ENCODE assay signal across 28 cellular contexts in the genomic region with DNA sequence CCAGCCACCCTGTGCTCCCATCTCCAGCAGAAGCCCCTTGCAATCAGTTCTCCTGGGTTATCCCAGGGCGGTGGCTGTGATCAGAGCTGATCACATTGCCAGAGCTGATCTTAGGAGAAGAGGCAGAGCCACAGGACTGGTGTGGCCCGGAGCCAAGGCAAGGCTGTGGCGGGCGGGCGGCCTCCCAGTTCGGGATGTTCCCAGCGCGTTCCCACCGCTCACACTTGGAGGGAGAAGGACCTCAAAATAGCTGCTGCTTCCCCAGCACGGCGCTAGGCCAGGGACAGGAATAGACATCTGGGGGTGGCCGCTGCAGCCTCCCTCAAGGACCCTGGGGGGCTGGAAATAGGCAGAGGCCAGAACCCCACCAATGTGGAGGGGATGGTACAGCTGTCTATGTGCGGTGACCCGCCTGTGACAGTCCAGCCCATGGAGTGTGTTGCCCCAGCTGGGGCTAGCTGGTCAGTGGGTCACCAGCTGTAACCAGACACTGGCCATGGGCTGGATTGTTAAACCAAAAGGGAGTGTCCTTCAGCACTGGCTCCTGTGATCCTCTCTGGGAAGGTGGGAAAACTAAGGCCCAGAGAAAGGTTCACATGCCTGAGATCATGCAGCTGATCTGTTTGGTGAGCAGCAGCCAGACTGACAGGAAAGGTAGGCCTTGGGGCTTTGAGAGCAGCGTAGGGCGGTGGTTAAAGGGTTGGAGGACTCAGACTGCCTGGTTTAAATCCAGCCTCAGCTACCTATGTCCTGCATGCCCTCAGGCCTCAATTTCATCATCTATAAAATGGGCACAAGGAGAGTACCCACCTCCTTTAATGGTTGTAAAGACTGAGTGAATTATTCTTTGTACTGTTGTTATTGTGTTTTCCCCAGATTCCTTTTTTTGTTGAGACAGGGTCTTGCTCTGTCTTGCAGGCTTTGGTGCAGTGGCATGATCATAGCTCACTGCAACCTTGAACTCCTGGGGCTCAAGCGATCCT. TPM values are rescaled to one million over a fixed set of nuclear protein-coding genes. Genes with fewer than 3 reads are reported as not detected.
A peak's percentile ranks its signal among the peaks of the same experiment; 100 is the strongest.
DNase-seq lines count a peak whose midpoint lies in the region; ATAC-seq and TF ChIP-seq lines count a peak whose summit lies in the region.
"Had no signal": no experiment of that assay in that cellular context is flagged by ENCODE, and none has a peak within 500 bp of the region (broad histone marks: within the 10 kb centered on the region; RNA-seq: fewer than 3 reads in every experiment).

No MANE protein-coding gene starts in this region.

- POLR2A ChIA-PET in WTC11 (lab: Charles Lee) = interaction anchor here (0.7 kb wide), 1 partner anchor 98 kb away, joined by 3 read pairs; a partner anchor contains a TSS
- POLR2A ChIA-PET in A673 (lab: Charles Lee; ENCODE audit: low non-redundant PET) = no interaction called here

- CTCF ChIA-PET in WTC11 (lab: Charles Lee) = interaction anchor here (0.6 to 2.4 kb wide), 5 partner anchors 40 to 383 kb away, joined by 4 to 15 read pairs (median 5); a partner anchor contains a TSS
- CTCF ChIA-PET in A673 (lab: Charles Lee) = no interaction called here

- H3K9me3 Mint-ChIP-seq in WTC11 = no peaks in the 10 kb centered on the region
- H3K9me3 Mint-ChIP-seq: activated CD4-positive, alpha-beta memory T cell treated with anti-CD3 and anti-CD28 coated beads for 36 hours; CD4-positive, alpha-beta T cell; H9; nephron progenitor cell had no signal

- H3K4me1 ChIP-seq in testis (peaks cover 18% of the 10 kb centered on the region), A673 (ENCODE audit: insufficient read depth, low read length, poor library complexity, severe bottlenecking) (no peaks in the 10 kb centered on the region)

- H3K4me3 Mint-ChIP-seq in WTC11 = no peak overlapping the region
- H3K4me3 Mint-ChIP-seq: activated CD4-positive, alpha-beta memory T cell treated with anti-CD3 and anti-CD28 coated beads for 36 hours; CD4-positive, alpha-beta T cell; H9; nephron progenitor cell had no signal

- peaks cover 7% of the 10 kb centered on the region for H3K27me3 Mint-ChIP-seq in WTC11 (ENCODE audit: low read depth)
- H3K27me3 Mint-ChIP-seq: activated CD4-positive, alpha-beta memory T cell treated with anti-CD3 and anti-CD28 coated beads for 36 hours had no signal

- H3K27ac ChIP-seq in testis (peak overlapping the region; percentile 71 to 87), A673 (ENCODE audit: low read depth, low read length, poor library complexity, severe bottlenecking) (no peak overlapping the region)
- H3K27ac ChIP-seq: epithelial cell of prostate, SK-N-MC had no signal

- no peak for TF ChIP-seq POLR2A in testis (IDR thresholded peaks at IDR 0.05)

- no peaks in the 10 kb centered on the region for H3K36me3 Mint-ChIP-seq in WTC11
- H3K36me3 Mint-ChIP-seq: activated CD4-positive, alpha-beta memory T cell treated with anti-CD3 and anti-CD28 coated beads for 36 hours had no signal

- H3K27ac Mint-ChIP-seq in WTC11 = peak overlapping the region; percentile 68; the same call in 1 of the 2 replicates
- H3K27ac Mint-ChIP-seq: activated CD4-positive, alpha-beta memory T cell treated with anti-CD3 and anti-CD28 coated beads for 36 hours; CD4-positive, alpha-beta T cell; nephron progenitor cell; progenitor cell of endocrine pancreas had no signal

- H3K27me3 ChIP-seq in testis (no peaks in the 10 kb centered on the region), A673 (replicated peaks; ENCODE audit: insufficient read depth, low read depth, low read length, poor library complexity) (no peaks in the 10 kb centered on the region)

- in situ Hi-C loops in GM13977 (cut with MboI; ENCODE audit: low pct_unique_long_range_greater_than_20kb, low sequenced_read_pairs, unreplicated experiment) = loop anchor here (10.0 to 25.0 kb wide), 2 partner anchors 126 to 373 kb away; a partner anchor contains a TSS

- TF ChIP-seq CTCF in WTC11 (IDR thresholded peaks at IDR 0.05) = no peak
- no peak for TF ChIP-seq CTCF in testis (IDR thresholded peaks at IDR 0.05)
- no peak for TF ChIP-seq CTCF in GM13977 (IDR thresholded peaks at IDR 0.05; ENCODE audit: extremely low read depth, insufficient read depth, missing control alignments)
- no peak for TF ChIP-seq CTCF in A673 (conservative IDR thresholded peaks at IDR 0.05; ENCODE audit: low read depth, low read length)

- no TSS peak for BruUV-seq in A673 (replicated peaks; lab: Mats Ljungman, UMichigan)

- WGBS in testis, 2 donors = 46 to 49% methylated on average over 15 to 17 of the region's 17 CpGs

- no peaks in the 10 kb centered on the region for H3K9me3 ChIP-seq in testis
- no peaks in the 10 kb centered on the region for H3K9me3 ChIP-seq in A673 (ENCODE audit: low read depth, low read length, poor library complexity, severe bottlenecking)

- peaks cover 7% of the 10 kb centered on the region for H3K4me1 Mint-ChIP-seq in WTC11
- H3K4me1 Mint-ChIP-seq: nephron progenitor cell had no signal

- DNase-seq in WTC11 (ENCODE audit: low spot score) (no peak), Right ventricle myocardium superior (peak; percentile 89), myocyte (ENCODE audit: low read depth) (peak; percentile 93), testis (peak; percentile 86), GM13977 (ENCODE audit: low spot score) (no peak), A673 (ENCODE audit: low spot score) (no peak)
- DNase-seq: activated CD4-positive, alpha-beta memory T cell treated with anti-CD3 and anti-CD28 coated beads for 36 hours; activated CD4-positive, CD25-positive, alpha-beta regulatory T cell; activated gamma-delta T cell treated with Interleukin-2 at 50 U/mL for 16 hours; CD4-positive, alpha-beta T cell; DMS153; foreskin melanocyte; GF-D8; H9; Kasumi-1; NCI-H2029 treated with DMSO at 0.1 percent for 48 hours; NCI-H446; nephron progenitor cell; stimulated activated CD4-positive, alpha-beta T cell treated with anti-CD3 and anti-CD28 coated beads, Interleukin-12 subunit alpha, Interleukin-12 subunit beta, amount 100 ng/mL, for 4 hours; T-helper 9 cell had no signal

- H3K4me3 ChIP-seq in testis = no peak overlapping the region
- H3K4me3 ChIP-seq in A673 (ENCODE audit: low read depth, low read length, poor library complexity, severe bottlenecking) = no peak overlapping the region
- H3K4me3 ChIP-seq: GM12878, SK-N-MC had no signal

- no peaks in the 10 kb centered on the region for H3K36me3 ChIP-seq in testis (ENCODE audit: low read depth, missing control alignments)
- no peaks in the 10 kb centered on the region for H3K36me3 ChIP-seq in A673 (ENCODE audit: insufficient read depth, low read length, poor library complexity, severe bottlenecking)

- ATAC-seq in WTC11 = no peak
- peak; percentile 89 for ATAC-seq in Right ventricle myocardium superior (ENCODE audit: poor library complexity)
- no peak for ATAC-seq in HG02623 (IDR thresholded peaks at IDR 0.05; ENCODE audit: unreplicated experiment)
- ATAC-seq in GM18498 (IDR thresholded peaks at IDR 0.05; ENCODE audit: unreplicated experiment) = no peak
- ATAC-seq: GM12878, Panc1 had no signal

- intact Hi-C loops in Right ventricle myocardium superior (cut with DNase I) (loop anchor here (10.0 kb wide), 1 partner anchor 506 kb away; no protein-coding TSS in a partner anchor), testis (cut with DNase I; ENCODE audit: low total_unique reads) (no loop called here), A673 (cut with micrococcal nuclease; ENCODE audit: unreplicated experiment) (no loop called here)

TF ChIP-seq in WTC11, 78 proteins besides CTCF, POLR2A, EP300 and RAD21:
- TF ChIP-seq ETV6 (CRISPR knock-in tag; IDR thresholded peaks at IDR 0.05) = no peak
- no peak for TF ChIP-seq CBFB (CRISPR knock-in tag; IDR thresholded peaks at IDR 0.05; ENCODE audit: low read depth)

RNA-seq across cellular contexts. Expression of a gene that starts 8.0 kb away (rescaled TPM):
- total RNA-seq in WTC11 (2021) (53.9 to 57.7 TPM (median 54.7 TPM) in 3 replicates), Right ventricle myocardium superior (40.9 TPM), myocyte (23.8 and 29.6 TPM in 2 replicates), testis (10 to 100 TPM; 36.7 to 37.8 TPM), A673 (2021) (41.0 and 42.4 TPM in 2 replicates)
- polyA plus RNA-seq in myocyte (2012) = 71.5 TPM
- polyA plus RNA-seq in testis (ENCODE audit: insufficient read depth, low read depth, low replicate concordance) = 28.1 TPM

RNA-seq across cellular contexts. Expression of a gene that starts 51.2 kb away (rescaled TPM):
- total RNA-seq in WTC11 (2021) (10.1 to 14.1 TPM (median 10.7 TPM) in 3 replicates), Right ventricle myocardium superior (6.5 TPM), myocyte (not detected in 2 replicates), testis (1 to 10 TPM; 2.4 to 3.9 TPM), A673 (2021) (1.2 and 1.6 TPM in 2 replicates)
- not detected for polyA plus RNA-seq in myocyte (2012)
- polyA plus RNA-seq in testis (ENCODE audit: insufficient read depth, low read depth, low replicate concordance) = 1.8 TPM
- total RNA-seq: dermis microvascular lymphatic vessel endothelial cell had no signal

RNA-seq across cellular contexts. Expression of a gene that starts 55.1 kb away (rescaled TPM):
- total RNA-seq in WTC11 (2021) (151 to 160 TPM (median 155 TPM) in 3 replicates), Right ventricle myocardium superior (242 TPM), myocyte (89.2 and 109 TPM in 2 replicates), testis (100 to 1,000 TPM; 307 to 370 TPM), A673 (2021) (225 and 240 TPM in 2 replicates)
- polyA plus RNA-seq in myocyte (2012) = 229 TPM
- polyA plus RNA-seq in testis (ENCODE audit: insufficient read depth, low read depth, low replicate concordance) = 340 TPM

Comparison
In these comparisons a context has a peak if more than half of its experiments do, and no peak if none do; other contexts are left out.
1. DNase-seq: peak in Right ventricle myocardium superior (single experiment), myocyte (single experiment) and testis (single experiment); none in WTC11 (single experiment), GM13977 (single experiment) and A673 (single experiment).